In genomic region chr16:14198603-14199002, GRCh38 we compare ENCODE assay signal across 19 cellular contexts.
"Had no signal": no experiment of that assay in that cellular context is flagged by ENCODE, and none has a peak within 500 bp of the region (broad histone marks: within the 10 kb centered on the region; RNA-seq: fewer than 3 reads in every experiment).

No MANE protein-coding gene starts in this region.

- H3K27ac ChIP-seq: heart left ventricle, parathyroid adenoma, spleen, tibial artery, upper lobe of left lung, vagina had no signal

- H3K9me3 Mint-ChIP-seq: naive B cell; nephron; stimulated activated memory B cell treated with anti-CD40 and anti-IgM and Interleukin-4, amounts not matched to agents 10 μg/mL and 1 μg/mL and 100 μg/mL, for 72 hours; stimulated activated naive CD8-positive, alpha-beta T cell treated with anti-CD3 and anti-CD28 coated beads, Interleukin-15, Interleukin-2, amounts not matched to agents 100 ng/mL and 50 ng/mL, for 24 hours had no signal

- H3K4me1 ChIP-seq: parathyroid adenoma had no signal

- H3K27ac Mint-ChIP-seq: nephron; stimulated activated memory B cell treated with anti-CD40 and anti-IgM and Interleukin-4, amounts not matched to agents 10 μg/mL and 1 μg/mL and 100 μg/mL, for 72 hours; stimulated activated naive CD8-positive, alpha-beta T cell treated with anti-CD3 and anti-CD28 coated beads, Interleukin-15, Interleukin-2, amounts not matched to agents 100 ng/mL and 50 ng/mL, for 24 hours had no signal

- H3K4me3 Mint-ChIP-seq: nephron; stimulated activated memory B cell treated with anti-CD40 and anti-IgM and Interleukin-4, amounts not matched to agents 10 μg/mL and 1 μg/mL and 100 μg/mL, for 72 hours; stimulated activated naive CD8-positive, alpha-beta T cell treated with anti-CD3 and anti-CD28 coated beads, Interleukin-15, Interleukin-2, amounts not matched to agents 100 ng/mL and 50 ng/mL, for 24 hours had no signal

- DNase-seq: effector memory CD4-positive, alpha-beta T cell; heart left ventricle; hippocampal formation; kidney glomerular epithelial cell; mesendoderm; naive B cell; spleen; stimulated activated CD4-positive, alpha-beta T cell treated with anti-CD3 and anti-CD28 coated beads, Interleukin-15, amount 100 ng/mL, for 24 hours; stimulated activated CD4-positive, alpha-beta T cell treated with anti-CD3 and anti-CD28 coated beads, Interleukin-1b, Interleukin-23, amount 100 ng/mL, for 48 hours; stimulated activated CD4-positive, alpha-beta T cell treated with anti-CD3 and anti-CD28 coated beads, Interleukin-4, amount 100 ng/mL, for 24 hours; tibial artery; upper lobe of left lung had no signal

- ATAC-seq: esophagus mucosa; heart left ventricle; sciatic nerve; stimulated activated memory B cell treated with anti-CD40 and anti-IgM and Interleukin-4, amounts not matched to agents 10 μg/mL and 1 μg/mL and 100 μg/mL, for 72 hours had no signal

- H3K9me3 ChIP-seq: spleen, tibial artery, upper lobe of left lung, vagina had no signal

- H3K4me3 ChIP-seq: heart left ventricle, spleen, tibial artery, upper lobe of left lung, vagina had no signal

- H3K27me3 Mint-ChIP-seq: naive B cell; stimulated activated memory B cell treated with anti-CD40 and anti-IgM and Interleukin-4, amounts not matched to agents 10 μg/mL and 1 μg/mL and 100 μg/mL, for 72 hours; stimulated activated naive CD8-positive, alpha-beta T cell treated with anti-CD3 and anti-CD28 coated beads, Interleukin-15, Interleukin-2, amounts not matched to agents 100 ng/mL and 50 ng/mL, for 24 hours had no signal

- H3K36me3 ChIP-seq: heart left ventricle, spleen, tibial artery, upper lobe of left lung, vagina had no signal
